Comparison of ENCODE assay signal across 9 cellular contexts in the genomic region with DNA sequence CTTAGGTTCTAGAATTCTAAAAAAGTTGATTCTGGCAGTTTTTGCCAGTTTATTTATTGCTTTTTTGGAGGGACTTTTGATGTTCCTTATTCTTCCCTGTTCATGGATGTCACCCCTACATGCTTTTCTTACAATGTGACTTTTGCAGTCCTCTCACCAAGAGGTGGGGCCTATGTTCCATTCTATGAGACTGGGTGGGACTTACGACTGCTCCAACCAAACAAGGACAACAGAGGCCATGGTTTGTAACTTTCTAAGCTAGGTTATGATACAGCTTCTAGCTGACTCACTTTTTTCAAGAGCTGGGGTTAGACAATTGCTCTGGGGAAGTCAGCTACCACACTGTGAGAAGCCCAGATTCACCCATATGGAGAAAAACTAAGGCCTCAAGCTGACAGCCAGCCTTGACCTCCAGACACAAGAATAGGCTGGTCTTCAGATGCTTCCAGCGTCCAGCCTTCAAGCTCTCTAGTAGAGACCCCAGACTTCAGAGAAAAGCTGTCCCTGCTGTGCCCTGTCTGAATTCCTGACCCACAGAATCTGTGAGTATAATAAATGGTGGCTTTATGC. TPM values are rescaled to one million over a fixed set of nuclear protein-coding genes. Genes with fewer than 3 reads are reported as not detected.
DNase-seq lines count a peak whose midpoint lies in the region; ATAC-seq, FAIRE-seq and TF ChIP-seq lines count a peak whose summit lies in the region.
"Had no signal": no experiment of that assay in that cellular context is flagged by ENCODE, and none has a peak within 500 bp of the region (broad histone marks: within the 10 kb centered on the region; RNA-seq: fewer than 3 reads in every experiment).

No MANE protein-coding gene starts in this region.

- H3K36me3 ChIP-seq in RWPE2 (ENCODE audit: low read depth) (no peaks in the 10 kb centered on the region), WERI-Rb-1 (peaks cover 16% of the 10 kb centered on the region)
- H3K36me3 ChIP-seq: breast epithelium had no signal

- no peaks in the 10 kb centered on the region for H3K4me1 ChIP-seq in RWPE2 (ENCODE audit: insufficient read depth, poor library complexity, severe bottlenecking)
- H3K4me1 ChIP-seq: breast epithelium had no signal

- TF ChIP-seq POLR2A in H54 (IDR thresholded peaks at IDR 0.05; ENCODE audit: low read depth, low read length) = no peak

- H3K4me3 ChIP-seq in RWPE2 (ENCODE audit: severe bottlenecking) = no peak overlapping the region
- H3K4me3 ChIP-seq in fibroblast of the aortic adventitia (ENCODE audit: low read depth, low read length) = no peak overlapping the region
- H3K4me3 ChIP-seq in WERI-Rb-1 (ENCODE audit: low read depth, low read length) = no peak overlapping the region
- H3K4me3 ChIP-seq: breast epithelium had no signal

- TF ChIP-seq CTCF in RWPE2 (IDR thresholded peaks at IDR 0.05; ENCODE audit: poor library complexity, severe bottlenecking) (no peak), fibroblast of the aortic adventitia (IDR thresholded peaks at IDR 0.05; ENCODE audit: insufficient read depth, low read length) (no peak), WERI-Rb-1 (IDR thresholded peaks at IDR 0.05; ENCODE audit: low read depth, low read length) (no peak)

- H3K27me3 ChIP-seq in RWPE2 (ENCODE audit: insufficient read depth, poor library complexity, severe bottlenecking) = no peaks in the 10 kb centered on the region
- no peaks in the 10 kb centered on the region for H3K27me3 ChIP-seq in WERI-Rb-1 (ENCODE audit: insufficient read depth, low read depth, severe bottlenecking)
- H3K27me3 ChIP-seq: breast epithelium had no signal

- peak; percentile 7 for DNase-seq in H54 (ENCODE audit: insufficient read length, low spot score)
- no peak for DNase-seq in RWPE2 (ENCODE audit: low spot score)
- DNase-seq in fibroblast of the aortic adventitia (ENCODE audit: low read depth) = peak; percentile 54
- peak; percentile 49 for DNase-seq in putamen (ENCODE audit: low spot score)
- no peak for DNase-seq in WERI-Rb-1
- no peak for DNase-seq in NCI-H1105 (lab: John Stamatoyannopoulos, UW)
- no peak for DNase-seq in RPMI8226

- peak; percentile 45 for FAIRE-seq in H54 (lab: Jason Lieb, UNC)

- ATAC-seq in RWPE2 (ENCODE audit: low read depth) (peak; percentile 35; the same call in 2 of the 3 replicates), GM21526 (IDR thresholded peaks at IDR 0.05; ENCODE audit: low FRiP score, unreplicated experiment) (no peak)

- H3K27ac ChIP-seq in RWPE2 (ENCODE audit: poor library complexity, severe bottlenecking) (no peak overlapping the region), WERI-Rb-1 (no peak overlapping the region)
- H3K27ac ChIP-seq: breast epithelium had no signal

- H3K9me3 ChIP-seq in RWPE2 (ENCODE audit: severe bottlenecking) = no peaks in the 10 kb centered on the region
- no peaks in the 10 kb centered on the region for H3K9me3 ChIP-seq in WERI-Rb-1 (ENCODE audit: severe bottlenecking)
- H3K9me3 ChIP-seq: breast epithelium had no signal

RNA-seq across cellular contexts. Expression of a gene that starts 39.5 kb away (rescaled TPM):
- total RNA-seq in fibroblast of the aortic adventitia (ENCODE audit: low replicate concordance) = 38.7 and 42.2 TPM in 2 replicates

RNA-seq across cellular contexts. Expression of a gene that starts 39.6 kb away (rescaled TPM):
- total RNA-seq in fibroblast of the aortic adventitia (ENCODE audit: low replicate concordance) = 97.0 and 148 TPM in 2 replicates

Comparison
In these comparisons a context has a peak if more than half of its experiments do, and no peak if none do; other contexts are left out.
1. DNase-seq: peak in H54 (single experiment), fibroblast of the aortic adventitia (single experiment) and putamen (single experiment); none in RWPE2 (single experiment), WERI-Rb-1 (single experiment), NCI-H1105 (single experiment) and RPMI8226 (single experiment).